Comparison of ENCODE assay signal across 1 cellular context in genomic region chr14:31261859-31262739, GRCh38.
A peak's percentile ranks its signal among the peaks of the same experiment; 100 is the strongest.
TF ChIP-seq lines count a peak whose summit lies in the region.

No MANE protein-coding gene starts in this region.

TF ChIP-seq in GM12878, 131 proteins besides CTCF, POLR2A, EP300 and RAD21 (continued from another document and continues in another):
- TF ChIP-seq, protein P1, sequence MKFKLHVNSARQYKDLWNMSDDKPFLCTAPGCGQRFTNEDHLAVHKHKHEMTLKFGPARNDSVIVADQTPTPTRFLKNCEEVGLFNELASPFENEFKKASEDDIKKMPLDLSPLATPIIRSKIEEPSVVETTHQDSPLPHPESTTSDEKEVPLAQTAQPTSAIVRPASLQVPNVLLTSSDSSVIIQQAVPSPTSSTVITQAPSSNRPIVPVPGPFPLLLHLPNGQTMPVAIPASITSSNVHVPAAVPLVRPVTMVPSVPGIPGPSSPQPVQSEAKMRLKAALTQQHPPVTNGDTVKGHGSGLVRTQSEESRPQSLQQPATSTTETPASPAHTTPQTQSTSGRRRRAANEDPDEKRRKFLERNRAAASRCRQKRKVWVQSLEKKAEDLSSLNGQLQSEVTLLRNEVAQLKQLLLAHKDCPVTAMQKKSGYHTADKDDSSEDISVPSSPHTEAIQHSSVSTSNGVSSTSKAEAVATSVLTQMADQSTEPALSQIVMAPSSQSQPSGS (IDR thresholded peaks at IDR 0.05; ENCODE audit: low read length): no peak
- TF ChIP-seq ZNF622 (IDR thresholded peaks at IDR 0.05) (no peak), SKIL (IDR thresholded peaks at IDR 0.05; ENCODE audit: low read depth, poor library complexity, severe bottlenecking) (peak; percentile 53), ZNF24 (IDR thresholded peaks at IDR 0.05) (no peak; the same call in 1 of the 2 replicates), FOXK2 (IDR thresholded peaks at IDR 0.05) (peak; percentile 55; the same call in 1 of the 2 replicates), SREBF1 (IDR thresholded peaks at IDR 0.05; ENCODE audit: low read length) (no peak), LARP7 (IDR thresholded peaks at IDR 0.05) (no peak), ZNF274 (IDR thresholded peaks at IDR 0.05; ENCODE audit: insufficient read depth, insufficient read length) (no peak), EED (IDR thresholded peaks at IDR 0.05; ENCODE audit: low read depth) (no peak), MTA2 (IDR thresholded peaks at IDR 0.05; ENCODE audit: low read depth) (peak; percentile 89), FOS (IDR thresholded peaks at IDR 0.05; ENCODE audit: borderline replicate concordance, extremely low read depth, insufficient read length) (no peak), MEF2B (IDR thresholded peaks at IDR 0.05; ENCODE audit: partially characterized antibody, poor library complexity, severe bottlenecking) (peak; percentile 92), DPF2 (IDR thresholded peaks at IDR 0.05) (0 out of 2 replicates have a peak, but pooled peaks have one; percentile 11), CBX5 (IDR thresholded peaks at IDR 0.05; ENCODE audit: low read depth) (no peak), CREB1 (IDR thresholded peaks at IDR 0.05; ENCODE audit: low read depth) (no peak), ESRRA (IDR thresholded peaks at IDR 0.05; ENCODE audit: low read length) (no peak), RAD51 (IDR thresholded peaks at IDR 0.05) (peak; percentile 96), KAT2A (conservative IDR thresholded peaks at IDR 0.05; ENCODE audit: control insufficient read depth, low read depth, low read length) (no peak), RBBP5 (conservative IDR thresholded peaks at IDR 0.05) (no peak), HDGF (IDR thresholded peaks at IDR 0.05) (no peak), USF1 (IDR thresholded peaks at IDR 0.05; ENCODE audit: borderline replicate concordance, extremely low read length, insufficient read depth, low read depth, low read length) (no peak), POU2F2 (IDR thresholded peaks at IDR 0.05; ENCODE audit: borderline replicate concordance, low read depth, low read length) (no peak), CEBPB (IDR thresholded peaks at IDR 0.05; ENCODE audit: borderline replicate concordance in 1 of 2, low read depth in 2 of 2, low read length in 2 of 2) (no peak), KLF5 (IDR thresholded peaks at IDR 0.05; ENCODE audit: partially characterized antibody) (no peak), YBX1 (IDR thresholded peaks at IDR 0.05) (no peak), HDAC2 (IDR thresholded peaks at IDR 0.05) (no peak), MEF2A (IDR thresholded peaks at IDR 0.05; ENCODE audit: insufficient read depth, low read depth, low read length) (no peak), CREM (IDR thresholded peaks at IDR 0.05; ENCODE audit: low read depth) (no peak), RELA (IDR thresholded peaks at IDR 0.05; ENCODE audit: borderline replicate concordance, partially characterized antibody) (no peak), PML (IDR thresholded peaks at IDR 0.05; ENCODE audit: low read length) (no peak), ZBED1 (IDR thresholded peaks at IDR 0.05; ENCODE audit: borderline replicate concordance) (no peak), EZH2 (IDR thresholded peaks at IDR 0.05; ENCODE audit: borderline replicate concordance, control insufficient read depth, low read depth, low read length) (no peak), IRF5 (IDR thresholded peaks at IDR 0.05; ENCODE audit: borderline replicate concordance) (no peak), PAX5 (IDR thresholded peaks at IDR 0.05; ENCODE audit: borderline replicate concordance, low read depth, low read length) (no peak; the same call in 1 of the 2 replicates), GATAD2B (conservative IDR thresholded peaks at IDR 0.05; ENCODE audit: low read depth) (no peak), ZZZ3 (IDR thresholded peaks at IDR 0.05; ENCODE audit: control insufficient read depth, insufficient read length, low read depth) (no peak), ATF7 (IDR thresholded peaks at IDR 0.05; ENCODE audit: low read depth) (peak; percentile 62), ASH2L (IDR thresholded peaks at IDR 0.05; ENCODE audit: borderline replicate concordance, low read depth) (no peak), MYC (IDR thresholded peaks at IDR 0.05; ENCODE audit: insufficient read depth, insufficient read length, insufficient replicate concordance, low read length, severe bottlenecking) (no peak), POLR2AphosphoS5 (IDR thresholded peaks at IDR 0.05; ENCODE audit: low read length) (no peak), FOXM1 (IDR thresholded peaks at IDR 0.05; ENCODE audit: low read depth, low read length) (no peak), TAF1 (IDR thresholded peaks at IDR 0.05; ENCODE audit: borderline replicate concordance, low read depth, low read length) (no peak), SMAD5 (IDR thresholded peaks at IDR 0.05; ENCODE audit: low read depth) (no peak), NR2F1 (conservative IDR thresholded peaks at IDR 0.05) (peak; percentile 60), STAT1 (conservative IDR thresholded peaks at IDR 0.05) (no peak), CHD4 (IDR thresholded peaks at IDR 0.05) (no peak), JUNB (IDR thresholded peaks at IDR 0.05) (no peak), NRF1 (conservative IDR thresholded peaks at IDR 0.05; ENCODE audit: low read depth, low read length) (no peak), SRF (IDR thresholded peaks at IDR 0.05; ENCODE audit: low read depth in 2 of 2, low read length in 2 of 2) (no peak), NFXL1 (IDR thresholded peaks at IDR 0.05; ENCODE audit: borderline replicate concordance) (no peak), POLR2AphosphoS2 (IDR thresholded peaks at IDR 0.05; ENCODE audit: low read depth, low read length) (no peak), PAX8 (IDR thresholded peaks at IDR 0.05) (peak; percentile 94), SUPT20H (IDR thresholded peaks at IDR 0.05; ENCODE audit: borderline replicate concordance, control insufficient read depth, low read depth, low read length) (no peak), SPI1 (IDR thresholded peaks at IDR 0.05; ENCODE audit: borderline replicate concordance, insufficient read depth, low read depth, low read length) (no peak), BCLAF1 (IDR thresholded peaks at IDR 0.05) (no peak), SMAD1 (IDR thresholded peaks at IDR 0.05; ENCODE audit: low read depth, partially characterized antibody) (peak; percentile 30), MAX (IDR thresholded peaks at IDR 0.05; ENCODE audit: low read depth, low read length) (peak; percentile 65; the same call in 1 of the 2 replicates)
- TF ChIP-seq, protein P2, sequence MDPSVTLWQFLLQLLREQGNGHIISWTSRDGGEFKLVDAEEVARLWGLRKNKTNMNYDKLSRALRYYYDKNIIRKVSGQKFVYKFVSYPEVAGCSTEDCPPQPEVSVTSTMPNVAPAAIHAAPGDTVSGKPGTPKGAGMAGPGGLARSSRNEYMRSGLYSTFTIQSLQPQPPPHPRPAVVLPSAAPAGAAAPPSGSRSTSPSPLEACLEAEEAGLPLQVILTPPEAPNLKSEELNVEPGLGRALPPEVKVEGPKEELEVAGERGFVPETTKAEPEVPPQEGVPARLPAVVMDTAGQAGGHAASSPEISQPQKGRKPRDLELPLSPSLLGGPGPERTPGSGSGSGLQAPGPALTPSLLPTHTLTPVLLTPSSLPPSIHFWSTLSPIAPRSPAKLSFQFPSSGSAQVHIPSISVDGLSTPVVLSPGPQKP (IDR thresholded peaks at IDR 0.05; ENCODE audit: low read depth, low read length): no peak
- TF ChIP-seq, protein P3, sequence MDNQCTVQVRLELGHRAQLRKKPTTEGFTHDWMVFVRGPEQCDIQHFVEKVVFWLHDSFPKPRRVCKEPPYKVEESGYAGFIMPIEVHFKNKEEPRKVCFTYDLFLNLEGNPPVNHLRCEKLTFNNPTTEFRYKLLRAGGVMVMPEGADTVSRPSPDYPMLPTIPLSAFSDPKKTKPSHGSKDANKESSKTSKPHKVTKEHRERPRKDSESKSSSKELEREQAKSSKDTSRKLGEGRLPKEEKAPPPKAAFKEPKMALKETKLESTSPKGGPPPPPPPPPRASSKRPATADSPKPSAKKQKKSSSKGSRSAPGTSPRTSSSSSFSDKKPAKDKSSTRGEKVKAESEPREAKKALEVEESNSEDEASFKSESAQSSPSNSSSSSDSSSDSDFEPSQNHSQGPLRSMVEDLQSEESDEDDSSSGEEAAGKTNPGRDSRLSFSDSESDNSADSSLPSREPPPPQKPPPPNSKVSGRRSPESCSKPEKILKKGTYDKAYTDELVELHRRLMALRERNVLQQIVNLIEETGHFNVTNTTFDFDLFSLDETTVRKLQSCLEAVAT (IDR thresholded peaks at IDR 0.05): no peak
- TF ChIP-seq, protein P4, sequence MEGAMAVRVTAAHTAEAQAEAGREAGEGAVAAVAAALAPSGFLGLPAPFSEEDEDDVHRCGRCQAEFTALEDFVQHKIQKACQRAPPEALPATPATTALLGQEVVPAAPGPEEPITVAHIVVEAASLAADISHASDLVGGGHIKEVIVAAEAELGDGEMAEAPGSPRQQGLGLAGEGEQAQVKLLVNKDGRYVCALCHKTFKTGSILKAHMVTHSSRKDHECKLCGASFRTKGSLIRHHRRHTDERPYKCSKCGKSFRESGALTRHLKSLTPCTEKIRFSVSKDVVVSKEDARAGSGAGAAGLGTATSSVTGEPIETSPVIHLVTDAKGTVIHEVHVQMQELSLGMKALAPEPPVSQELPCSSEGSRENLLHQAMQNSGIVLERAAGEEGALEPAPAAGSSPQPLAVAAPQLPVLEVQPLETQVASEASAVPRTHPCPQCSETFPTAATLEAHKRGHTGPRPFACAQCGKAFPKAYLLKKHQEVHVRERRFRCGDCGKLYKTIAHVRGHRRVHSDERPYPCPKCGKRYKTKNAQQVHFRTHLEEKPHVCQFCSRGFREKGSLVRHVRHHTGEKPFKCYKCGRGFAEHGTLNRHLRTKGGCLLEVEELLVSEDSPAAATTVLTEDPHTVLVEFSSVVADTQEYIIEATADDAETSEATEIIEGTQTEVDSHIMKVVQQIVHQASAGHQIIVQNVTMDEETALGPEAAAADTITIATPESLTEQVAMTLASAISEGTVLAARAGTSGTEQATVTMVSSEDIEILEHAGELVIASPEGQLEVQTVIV (IDR thresholded peaks at IDR 0.05; ENCODE audit: borderline replicate concordance, partially characterized antibody): no peak
